ENCODE assay signal across 13 cellular contexts in genomic region chr12:122116707-122117535, GRCh38. TPM values are rescaled to one million over a fixed set of nuclear protein-coding genes. Genes with fewer than 3 reads are reported as not detected.
DNase-seq lines count a peak whose midpoint lies in the region; ATAC-seq and TF ChIP-seq lines count a peak whose summit lies in the region.
"Had no signal": no experiment of that assay in that cellular context is flagged by ENCODE, and none has a peak within 500 bp of the region (broad histone marks: within the 10 kb centered on the region; RNA-seq: fewer than 3 reads in every experiment).

No MANE protein-coding gene starts in this region.

- no peaks in the 10 kb centered on the region for H3K27me3 Mint-ChIP-seq in osteocyte (ENCODE audit: unreplicated experiment)

- H3K36me3 ChIP-seq in right atrium auricular region: no peaks in the 10 kb centered on the region
- H3K36me3 ChIP-seq: ovary had no signal

- H3K4me3 Mint-ChIP-seq in osteocyte (ENCODE audit: unreplicated experiment): no peak overlapping the region
- H3K4me3 Mint-ChIP-seq: activated T-cell treated with anti-CD3 and anti-CD28 coated beads, Interleukin-2, amount 50 U/mL, for 4 hours had no signal

- peak in 1 of 2 donors; percentile 42 for TF ChIP-seq CTCF in right atrium auricular region (IDR thresholded peaks at IDR 0.05)
- no peak for TF ChIP-seq CTCF in osteocyte (IDR thresholded peaks at IDR 0.05)

- no peaks in the 10 kb centered on the region for H3K9me3 ChIP-seq in right atrium auricular region
- H3K9me3 ChIP-seq: ovary had no signal

- ATAC-seq in Right ventricle myocardium inferior (peak; percentile 43), HG02884 (IDR thresholded peaks at IDR 0.05; ENCODE audit: unreplicated experiment) (no peak), GM18520 (IDR thresholded peaks at IDR 0.05; ENCODE audit: unreplicated experiment) (no peak)
- ATAC-seq: activated T-cell treated with anti-CD3 and anti-CD28 coated beads, Interleukin-2, amount 50 U/mL, for 4 hours had no signal

- no peaks in the 10 kb centered on the region for H3K27me3 ChIP-seq in right atrium auricular region
- H3K27me3 ChIP-seq: ovary had no signal

- DNase-seq in Right ventricle myocardium inferior (ENCODE audit: missing footprints): no peak
- no peak for DNase-seq in right atrium auricular region (ENCODE audit: low spot score)
- DNase-seq in ecto neural progenitor cell (ENCODE audit: low spot score): peak; percentile 48
- DNase-seq in middle frontal gyrus (ENCODE audit: extremely low spot score, low spot score): peak; percentile 70
- no peak for DNase-seq in dedifferentiated amniotic fluid mesenchymal stem cell (ENCODE audit: extremely low spot score)
- DNase-seq in osteocyte (ENCODE audit: extremely low spot score, unreplicated experiment): no peak
- DNase-seq: activated T-cell treated with anti-CD3 and anti-CD28 coated beads, Interleukin-2, amount 50 U/mL, for 4 hours; stimulated activated naive CD4-positive, alpha-beta T cell treated with Interleukin-2 at 50 U/mL for 16 hours; T-helper 1 cell had no signal

- H3K27ac Mint-ChIP-seq in osteocyte (ENCODE audit: unreplicated experiment): no peak overlapping the region

- H3K4me3 ChIP-seq in right atrium auricular region: no peak overlapping the region
- H3K4me3 ChIP-seq: ovary had no signal

- H3K36me3 Mint-ChIP-seq in osteocyte (ENCODE audit: unreplicated experiment): no peaks in the 10 kb centered on the region

- peaks cover 0 to 17% of the 10 kb centered on the region in 2 donors for H3K4me1 ChIP-seq in right atrium auricular region

- peaks cover 15% of the 10 kb centered on the region for H3K4me1 Mint-ChIP-seq in osteocyte (ENCODE audit: unreplicated experiment)

- intact Hi-C loops in Right ventricle myocardium inferior (cut with DNase I): no loop called here

- H3K27ac ChIP-seq in right atrium auricular region: no peak overlapping the region
- H3K27ac ChIP-seq: KMS-11, ovary had no signal

- no peaks in the 10 kb centered on the region for H3K9me3 Mint-ChIP-seq in osteocyte (ENCODE audit: unreplicated experiment)
- H3K9me3 Mint-ChIP-seq: activated T-cell treated with anti-CD3 and anti-CD28 coated beads, Interleukin-2, amount 50 U/mL, for 4 hours had no signal

RNA-seq across cellular contexts. Expression of gene MLXIP, which starts 38.4 kb away (rescaled TPM):
- total RNA-seq in Right ventricle myocardium inferior (25.7 TPM), right atrium auricular region (10 to 100 TPM; 14.2 to 24.1 TPM), osteocyte (51.8 and 54.5 TPM in 2 replicates)

RNA-seq across cellular contexts. Expression of gene IL31, which starts 57.1 kb away (rescaled TPM):
- total RNA-seq in Right ventricle myocardium inferior (not detected), right atrium auricular region (not detected), osteocyte (not detected in 2 replicates)
- total RNA-seq: ovary had no signal

Comparison
In these comparisons a context has a peak if more than half of its experiments do, and no peak if none do; other contexts are left out.
1. DNase-seq: peak in ecto neural progenitor cell (single experiment) and middle frontal gyrus (single experiment); none in Right ventricle myocardium inferior (single experiment), right atrium auricular region (single experiment), dedifferentiated amniotic fluid mesenchymal stem cell (single experiment) and osteocyte (single experiment).